Comparison of ENCODE assay signal across 8 cellular contexts in genomic region chr2:241686322-241686648, GRCh38. TPM values are rescaled to one million over a fixed set of nuclear protein-coding genes. Genes with fewer than 3 reads are reported as not detected.
DNase-seq lines count a peak whose midpoint lies in the region; ATAC-seq and TF ChIP-seq lines count a peak whose summit lies in the region.

No MANE protein-coding gene starts in this region.

- peak overlapping the region; percentile 89 to 96 for H3K27ac Mint-ChIP-seq in activated naive CD4-positive, alpha-beta T cell treated with anti-CD3 and anti-CD28 coated beads, Interleukin-2, amount 50 U/mL, for 72 hours

- intact Hi-C loops in stomach (cut with DNase I; ENCODE audit: low total_unique reads) = no loop called here

- TF ChIP-seq EP300 in stomach (IDR thresholded peaks at IDR 0.05) = no peak

- no peak for TF ChIP-seq CTCF in stomach (IDR thresholded peaks at IDR 0.05)

- H3K9me3 ChIP-seq in iPS-20b (ENCODE audit: insufficient read depth, low read depth, low read length) (no peaks in the 10 kb centered on the region), stomach (no peaks in the 10 kb centered on the region)

- H3K27me3 ChIP-seq in iPS-20b (ENCODE audit: insufficient read depth, low read length) (no peaks in the 10 kb centered on the region), stomach (no peaks in the 10 kb centered on the region)

- H3K27ac ChIP-seq in iPS-20b (ENCODE audit: low read length) = peak overlapping the region; percentile 80
- peak overlapping the region; percentile 80 to 96 (median 95) for H3K27ac ChIP-seq in stomach

- H3K9ac ChIP-seq in iPS-20b (ENCODE audit: low read depth, low read length) = peak overlapping the region; percentile 96

- TF ChIP-seq POLR2A in stomach (IDR thresholded peaks at IDR 0.05) = no peak

- H3K36me3 ChIP-seq in iPS-20b (ENCODE audit: insufficient read depth, low read depth, low read length) (peaks cover 54% of the 10 kb centered on the region), stomach (peaks cover 10 to 43% (median 36%) of the 10 kb centered on the region in 4 donors)

- H3K4me1 ChIP-seq in iPS-20b (ENCODE audit: insufficient read depth, low read length) (peaks cover 9% of the 10 kb centered on the region; the same call in 1 of the 2 replicates), stomach (peaks cover 17 to 45% (median 39%) of the 10 kb centered on the region in 4 donors)

- ATAC-seq in GM19324 (IDR thresholded peaks at IDR 0.05; ENCODE audit: low FRiP score, unreplicated experiment) (peak; percentile 13), HG03097 (IDR thresholded peaks at IDR 0.05; ENCODE audit: low FRiP score, unreplicated experiment) (peak; percentile 6), GM21367 (IDR thresholded peaks at IDR 0.05; ENCODE audit: unreplicated experiment) (no peak)
- ATAC-seq in activated naive CD4-positive, alpha-beta T cell treated with anti-CD3 and anti-CD28 coated beads, Interleukin-2, amount 50 U/mL, for 72 hours = peak in 1 of 2 donors; percentile 11

- no peaks in the 10 kb centered on the region for H3K9me3 Mint-ChIP-seq in activated naive CD4-positive, alpha-beta T cell treated with anti-CD3 and anti-CD28 coated beads, Interleukin-2, amount 50 U/mL, for 72 hours

- H3K4me3 ChIP-seq in iPS-20b (ENCODE audit: low read length) (peak overlapping the region; percentile 96), stomach (peak overlapping the region; percentile 84 to 99 (median 96))

- H3K36me3 Mint-ChIP-seq in activated naive CD4-positive, alpha-beta T cell treated with anti-CD3 and anti-CD28 coated beads, Interleukin-2, amount 50 U/mL, for 72 hours = peaks cover 41 to 49% of the 10 kb centered on the region in 2 donors

- DNase-seq in activated naive CD4-positive, alpha-beta T cell treated with anti-CD3 and anti-CD28 coated beads, Interleukin-2, amount 50 U/mL, for 72 hours (ENCODE audit: low spot score in 2 of 2) = peak in 1 of 2 donors; percentile 68
- no peak for DNase-seq in stomach
- no peak for DNase-seq in SIG-M5 (lab: John Stamatoyannopoulos, UW)
- DNase-seq in iPS-NIHi7 (ENCODE audit: extremely low spot score) = no peak

- 0 to 1% (median 0%) methylated on average over 17 to 37 of the region's 37 CpGs for WGBS in stomach, 5 donors

RNA-seq across cellular contexts. Expression of gene DTYMK, which starts 0.3 kb away (rescaled TPM):
- total RNA-seq in activated naive CD4-positive, alpha-beta T cell treated with anti-CD3 and anti-CD28 coated beads, Interleukin-2, amount 50 U/mL, for 72 hours = 10 to 100 TPM; 85.5 to 92.9 TPM
- total RNA-seq in stomach = 10 to 100 TPM in 3 of 5 donors, 1 to 10 TPM in 2; 3.5 to 50.0 (median 14.1) TPM
- polyA plus RNA-seq in stomach = 10 to 100 TPM; 16.5 to 29.9 (median 26.9) TPM

RNA-seq across cellular contexts. Expression of gene ING5, which starts 15.6 kb away (rescaled TPM):
- 10 to 100 TPM; 36.9 to 41.6 TPM for total RNA-seq in activated naive CD4-positive, alpha-beta T cell treated with anti-CD3 and anti-CD28 coated beads, Interleukin-2, amount 50 U/mL, for 72 hours
- 100 to 1,000 TPM in 2 of 5 donors, 10 to 100 TPM in 3; 29.0 to 160 (median 35.4) TPM for total RNA-seq in stomach
- polyA plus RNA-seq in stomach = 10 to 100 TPM; 19.9 to 39.0 (median 25.1) TPM

RNA-seq across cellular contexts. Expression of gene D2HGDH, which starts 48.1 kb away (rescaled TPM):
- 10 to 100 TPM; 22.1 to 38.2 TPM for total RNA-seq in activated naive CD4-positive, alpha-beta T cell treated with anti-CD3 and anti-CD28 coated beads, Interleukin-2, amount 50 U/mL, for 72 hours
- 100 to 1,000 TPM in 1 of 5 donors, 10 to 100 TPM in 4; 17.3 to 369 (median 31.2) TPM for total RNA-seq in stomach
- polyA plus RNA-seq in stomach = 10 to 100 TPM; 19.1 to 35.4 (median 19.1) TPM

RNA-seq across cellular contexts. Expression of gene ATG4B, which starts 48.8 kb away (rescaled TPM):
- 100 to 1,000 TPM; 103 to 107 TPM for total RNA-seq in activated naive CD4-positive, alpha-beta T cell treated with anti-CD3 and anti-CD28 coated beads, Interleukin-2, amount 50 U/mL, for 72 hours
- total RNA-seq in stomach = 100 to 1,000 TPM in 2 of 5 donors, 10 to 100 TPM in 3; 45.5 to 162 (median 98.5) TPM
- polyA plus RNA-seq in stomach = 10 to 100 TPM; 31.5 to 42.5 (median 36.7) TPM

RNA-seq across cellular contexts. Expression of gene THAP4, which starts 49.3 kb away (rescaled TPM):
- 10 to 100 TPM; 42.2 to 45.8 TPM for total RNA-seq in activated naive CD4-positive, alpha-beta T cell treated with anti-CD3 and anti-CD28 coated beads, Interleukin-2, amount 50 U/mL, for 72 hours
- total RNA-seq in stomach = 100 to 1,000 TPM in 1 of 5 donors, 10 to 100 TPM in 4; 16.0 to 172 (median 33.0) TPM
- 10 to 100 TPM; 53.8 to 64.1 (median 58.9) TPM for polyA plus RNA-seq in stomach
